ENCODE assay signal across 25 cellular contexts in the genomic region with DNA sequence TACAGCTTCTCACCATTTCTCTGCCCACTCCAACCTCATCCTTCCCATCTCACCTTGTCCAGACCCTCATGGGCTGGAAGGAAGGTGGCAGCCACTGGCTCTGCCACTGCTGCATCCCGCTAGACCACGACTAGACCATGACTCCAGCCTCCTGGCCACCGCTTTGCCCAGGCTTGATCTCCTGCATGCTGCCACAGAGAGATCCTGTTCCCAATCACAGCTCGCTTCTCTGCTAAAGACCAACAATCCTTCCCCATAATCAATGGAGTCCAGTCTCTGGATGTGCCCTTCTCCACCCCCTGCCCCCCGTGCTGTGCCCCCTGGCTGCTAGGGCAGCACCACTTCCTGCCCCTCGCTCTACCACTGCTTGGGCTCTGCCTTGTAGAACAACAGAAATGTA.
"Had no signal": no experiment of that assay in that cellular context is flagged by ENCODE, and none has a peak within 500 bp of the region (broad histone marks: within the 10 kb centered on the region; RNA-seq: fewer than 3 reads in every experiment).

No MANE protein-coding gene starts in this region.

- FAIRE-seq: TTC549 had no signal

- H3K27me3 ChIP-seq: MG63 had no signal

- H3K9me3 Mint-ChIP-seq: activated CD8-positive, alpha-beta T cell treated with anti-CD3 and anti-CD28 coated beads for 36 hours; activated naive CD4-positive, alpha-beta T cell treated with anti-CD3 and anti-CD28 coated beads, Interleukin-2, amount 50 U/mL, for 24 hours; activated T-cell treated with anti-CD3 and anti-CD28 coated beads, Interleukin-2, amount 50 U/mL, for 72 hours; activated T-helper 2 cell treated with anti-CD3 and anti-CD28 coated beads, Interferon-gamma antibody, Interleukin-2, Interleukin-4, amounts not matched to agents 10 μg/mL and 5 μg/mL and 100 μg/mL, durations not matched to agents 14 hours and 24 hours and 36 hours; T-cell had no signal

- H3K27ac Mint-ChIP-seq: activated CD4-positive, alpha-beta T cell treated with anti-CD3 and anti-CD28 coated beads for 36 hours; activated CD8-positive, alpha-beta T cell treated with anti-CD3 and anti-CD28 coated beads for 36 hours; activated naive CD4-positive, alpha-beta T cell treated with anti-CD3 and anti-CD28 coated beads, Interleukin-2, amount 50 U/mL, for 24 hours; activated T-cell treated with anti-CD3 and anti-CD28 coated beads, Interleukin-2, amount 50 U/mL, for 72 hours; activated T-helper 2 cell treated with anti-CD3 and anti-CD28 coated beads, Interferon-gamma antibody, Interleukin-2, Interleukin-4, amounts not matched to agents 10 μg/mL and 5 μg/mL and 100 μg/mL, durations not matched to agents 14 hours and 24 hours and 36 hours had no signal

- H3K27ac ChIP-seq: SK-N-MC had no signal

- H3K4me3 ChIP-seq: MG63, SK-N-MC had no signal

- ATAC-seq: Right ventricle myocardium inferior had no signal

- H3K4me3 Mint-ChIP-seq: activated CD4-positive, alpha-beta T cell treated with anti-CD3 and anti-CD28 coated beads for 36 hours; activated CD8-positive, alpha-beta T cell treated with anti-CD3 and anti-CD28 coated beads for 36 hours; activated naive CD4-positive, alpha-beta T cell treated with anti-CD3 and anti-CD28 coated beads, Interleukin-2, amount 50 U/mL, for 24 hours; activated T-cell treated with anti-CD3 and anti-CD28 coated beads, Interleukin-2, amount 50 U/mL, for 72 hours; T-cell had no signal

- DNase-seq: activated CD4-positive, alpha-beta T cell treated with anti-CD3 and anti-CD28 coated beads for 36 hours; activated CD4-positive, CD25-positive, alpha-beta regulatory T cell; activated CD8-positive, alpha-beta memory T cell treated with anti-CD3 and anti-CD28 coated beads, Interleukin-2, amount 50 U/mL, for 4 hours; activated CD8-positive, alpha-beta T cell treated with anti-CD3 and anti-CD28 coated beads for 36 hours; activated T-cell treated with anti-CD3 and anti-CD28 coated beads, Interleukin-2, amount 50 U/mL, for 72 hours; KG1; MG63; MV-4-11; NCI-H1105; NCI-H1436; NCI-H1694 treated with DMSO at 0.1 percent for 48 hours; NCI-H2029 treated with DMSO at 0.1 percent for 48 hours; NCI-H345; NCI-H510A; NCI-H526 treated with DMSO at 0.1 percent for 48 hours; NCI-H82; RPMI8226; T-cell; T-helper 2 cell; T1000 had no signal

- H3K4me1 Mint-ChIP-seq: activated CD4-positive, alpha-beta T cell treated with anti-CD3 and anti-CD28 coated beads for 36 hours; activated naive CD4-positive, alpha-beta T cell treated with anti-CD3 and anti-CD28 coated beads, Interleukin-2, amount 50 U/mL, for 24 hours had no signal

- H3K36me3 ChIP-seq: MG63 had no signal

- H3K27me3 Mint-ChIP-seq: activated CD4-positive, alpha-beta T cell treated with anti-CD3 and anti-CD28 coated beads for 36 hours; activated CD8-positive, alpha-beta T cell treated with anti-CD3 and anti-CD28 coated beads for 36 hours; activated naive CD4-positive, alpha-beta T cell treated with anti-CD3 and anti-CD28 coated beads, Interleukin-2, amount 50 U/mL, for 24 hours had no signal

- H3K36me3 Mint-ChIP-seq: activated naive CD4-positive, alpha-beta T cell treated with anti-CD3 and anti-CD28 coated beads, Interleukin-2, amount 50 U/mL, for 24 hours; T-cell had no signal

- H3K9me3 ChIP-seq: MG63 had no signal
